In the genomic region with DNA sequence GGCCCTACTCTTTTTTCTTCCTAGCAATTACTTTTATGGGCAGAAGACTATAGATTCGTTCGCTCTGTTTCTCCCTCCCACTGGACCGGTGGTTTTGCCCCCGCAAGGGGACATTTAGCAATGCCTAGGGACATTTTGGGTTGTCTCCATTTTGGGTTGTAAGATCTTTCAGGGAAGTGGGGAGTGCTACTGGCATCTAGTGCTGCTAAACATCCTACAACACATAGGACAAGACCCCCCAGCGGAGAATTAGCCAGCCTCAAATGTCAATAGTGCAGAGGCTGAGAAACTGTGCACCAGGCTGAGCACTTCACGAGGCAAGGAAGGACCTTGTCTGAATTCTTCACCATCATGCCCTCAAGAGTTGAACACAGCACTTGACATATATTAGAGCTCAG, we compare ENCODE assay signal across 9 cellular contexts. TPM values are rescaled to one million over a fixed set of nuclear protein-coding genes. Genes with fewer than 3 reads are reported as not detected.
DNase-seq lines count a peak whose midpoint lies in the region; ATAC-seq, FAIRE-seq and TF ChIP-seq lines count a peak whose summit lies in the region.
"Had no signal": no experiment of that assay in that cellular context is flagged by ENCODE, and none has a peak within 500 bp of the region (broad histone marks: within the 10 kb centered on the region; RNA-seq: fewer than 3 reads in every experiment).

No MANE protein-coding gene starts in this region.

- ATAC-seq in natural killer cell: no peak

- H3K27ac Mint-ChIP-seq in T-helper 2 cell treated with Interferon-gamma antibody and Interleukin-4, amounts not matched to agents 5 μg/mL and 100 μg/mL, for 36 hours: peak overlapping the region; percentile 1
- H3K27ac Mint-ChIP-seq in natural killer cell: peak overlapping the region; percentile 69 to 72

- H3K4me1 Mint-ChIP-seq in T-helper 2 cell treated with Interferon-gamma antibody and Interleukin-4, amounts not matched to agents 5 μg/mL and 100 μg/mL, for 36 hours (ENCODE audit: low read depth): peaks cover 34% of the 10 kb centered on the region
- H3K4me1 Mint-ChIP-seq in natural killer cell: peaks cover 20 to 33% of the 10 kb centered on the region in 2 donors

- DNase-seq in T-helper 2 cell treated with Interferon-gamma antibody and Interleukin-4, amounts not matched to agents 5 μg/mL and 100 μg/mL, for 36 hours (ENCODE audit: low spot score): no peak
- DNase-seq in T-helper 2 cell (no peak), dermis blood vessel endothelial cell (peak; percentile 22), natural killer cell (no peak), AG08395 (ENCODE audit: low spot score) (no peak), GM12891 (ENCODE audit: insufficient read length, low spot score) (no peak), amygdala (lab: John Stamatoyannopoulos, UW) (no peak)

- no peak for FAIRE-seq in GM12891 (lab: Jason Lieb, UNC)
- FAIRE-seq: bronchial epithelial cell had no signal

- TF ChIP-seq POLR2A in GM12891 (IDR thresholded peaks at IDR 0.05; ENCODE audit: low read depth, low read length): no peak

- H3K4me3 Mint-ChIP-seq in T-helper 2 cell treated with Interferon-gamma antibody and Interleukin-4, amounts not matched to agents 5 μg/mL and 100 μg/mL, for 36 hours: no peak overlapping the region
- H3K4me3 Mint-ChIP-seq in natural killer cell: no peak overlapping the region

- peaks cover 2% of the 10 kb centered on the region for H3K4me1 ChIP-seq in urinary bladder (ENCODE audit: insufficient read depth)

- no peaks in the 10 kb centered on the region for H3K9me3 Mint-ChIP-seq in T-helper 2 cell treated with Interferon-gamma antibody and Interleukin-4, amounts not matched to agents 5 μg/mL and 100 μg/mL, for 36 hours
- no peaks in the 10 kb centered on the region for H3K9me3 Mint-ChIP-seq in natural killer cell

- H3K36me3 ChIP-seq in urinary bladder (ENCODE audit: insufficient read depth): no peaks in the 10 kb centered on the region

- H3K36me3 Mint-ChIP-seq in T-helper 2 cell treated with Interferon-gamma antibody and Interleukin-4, amounts not matched to agents 5 μg/mL and 100 μg/mL, for 36 hours (ENCODE audit: low read depth): peaks cover 2% of the 10 kb centered on the region
- no peaks in the 10 kb centered on the region for H3K36me3 Mint-ChIP-seq in natural killer cell

- H3K27ac ChIP-seq in urinary bladder (ENCODE audit: low read depth): peak overlapping the region; percentile 95

- no peak overlapping the region for H3K4me3 ChIP-seq in urinary bladder (ENCODE audit: low read depth, low read length)

- H3K27me3 Mint-ChIP-seq in T-helper 2 cell treated with Interferon-gamma antibody and Interleukin-4, amounts not matched to agents 5 μg/mL and 100 μg/mL, for 36 hours (ENCODE audit: low read depth): no peaks in the 10 kb centered on the region
- H3K27me3 Mint-ChIP-seq in natural killer cell (ENCODE audit: low read depth in 2 of 2): no peaks in the 10 kb centered on the region

- 76% methylated on average over 6 of the region's 6 CpGs for WGBS in urinary bladder

- no peak for TF ChIP-seq CTCF in natural killer cell (IDR thresholded peaks at IDR 0.05)

- intact Hi-C loops in natural killer cell (cut with micrococcal nuclease): no loop called here

TF ChIP-seq in GM12891, 5 proteins besides CTCF, POLR2A, EP300 and RAD21:
- TF ChIP-seq TAF1 (IDR thresholded peaks at IDR 0.05; ENCODE audit: low read depth, low read length): no peak
- TF ChIP-seq POLR2AphosphoS5 (IDR thresholded peaks at IDR 0.05; ENCODE audit: low read depth, low read length): no peak
- TF ChIP-seq SPI1 (IDR thresholded peaks at IDR 0.05; ENCODE audit: low read depth, low read length): no peak
- TF ChIP-seq PAX5 (IDR thresholded peaks at IDR 0.05; ENCODE audit: insufficient read depth, low read length, severe bottlenecking): no peak
- TF ChIP-seq POU2F2 (IDR thresholded peaks at IDR 0.05; ENCODE audit: low read depth, low read length): no peak

RNA-seq across cellular contexts. Expression of a gene that starts 4.8 kb away (rescaled TPM):
- 35.9 and 59.4 TPM in 2 replicates for total RNA-seq in dermis blood vessel endothelial cell
- total RNA-seq in natural killer cell: 10 to 100 TPM; 57.6 to 72.6 (median 69.8) TPM
- 29.0 TPM for total RNA-seq in urinary bladder
- polyA plus RNA-seq in urinary bladder: 15.6 TPM
- polyA plus RNA-seq in GM12891 (2012; ENCODE audit: low read depth, missing spikeins): 14.5 TPM
